20 cellular contexts compared by ENCODE assay signal in the genomic region with DNA sequence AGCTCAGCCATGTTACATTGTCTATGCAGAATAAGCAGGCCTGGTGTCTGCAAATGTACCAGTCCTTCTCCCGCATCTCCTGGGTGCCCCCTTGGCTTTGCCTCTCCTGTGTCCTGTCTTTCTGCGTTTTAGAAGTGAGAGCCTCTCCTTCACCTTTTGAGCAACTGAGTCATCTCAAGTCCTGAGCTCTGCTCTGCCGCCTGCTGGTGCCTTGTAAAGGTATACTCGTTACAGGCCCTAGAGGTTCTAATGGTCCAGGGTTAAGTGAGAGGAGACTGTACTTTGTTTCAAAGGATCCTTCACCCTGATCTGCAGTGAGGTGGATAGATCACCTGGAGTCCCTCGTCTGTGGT. TPM values are rescaled to one million over a fixed set of nuclear protein-coding genes. Genes with fewer than 3 reads are reported as not detected.
DNase-seq lines count a peak whose midpoint lies in the region; ATAC-seq, FAIRE-seq and TF ChIP-seq lines count a peak whose summit lies in the region.
"Had no signal": no experiment of that assay in that cellular context is flagged by ENCODE, and none has a peak within 500 bp of the region (broad histone marks: within the 10 kb centered on the region; RNA-seq: fewer than 3 reads in every experiment).

No MANE protein-coding gene starts in this region.

- no peak overlapping the region for H2AK5ac ChIP-seq in H1 (ENCODE audit: low read depth, low read length)

- H3K4me1 Mint-ChIP-seq in stimulated activated naive CD8-positive, alpha-beta T cell treated with anti-CD3 and anti-CD28 coated beads, Interleukin-15, Interleukin-2, amounts not matched to agents 100 ng/mL and 50 ng/mL, for 24 hours (ENCODE audit: low read depth): peaks cover 63% of the 10 kb centered on the region
- peaks cover 79% of the 10 kb centered on the region for H3K4me1 Mint-ChIP-seq in stimulated activated naive CD8-positive, alpha-beta T cell treated with anti-CD3 and anti-CD28 coated beads, Interleukin-15, amount 100 ng/mL, for 72 hours

- TF ChIP-seq RAD21 in H1 (IDR thresholded peaks at IDR 0.05 in 1 of 2, conservative IDR thresholded peaks at IDR 0.05 in 1 of 2; ENCODE audit: low read depth in 2 of 2, low read length in 2 of 2): peak; percentile 25 to 48; a peak in 3 of 4 replicates

- no peaks in the 10 kb centered on the region for H3K4me1 ChIP-seq in RWPE2 (ENCODE audit: insufficient read depth, poor library complexity, severe bottlenecking)
- H3K4me1 ChIP-seq in H1 (replicated peaks in 1 of 4; ENCODE audit: control insufficient read depth in 3 of 4, insufficient read depth in 4 of 4, low read length in 3 of 4): no peaks in the 10 kb centered on the region
- H3K4me1 ChIP-seq in upper lobe of right lung: no peaks in the 10 kb centered on the region
- H3K4me1 ChIP-seq: adrenal gland had no signal

- H2BK120ac ChIP-seq in H1 (replicated peaks; ENCODE audit: low read depth, low read length): no peak overlapping the region

- no peak overlapping the region for H3K14ac ChIP-seq in H1 (ENCODE audit: insufficient read length)

- H2BK12ac ChIP-seq in H1 (ENCODE audit: low read depth, low read length): no peak overlapping the region

- no peak overlapping the region for H3K4me2 ChIP-seq in H1 (ENCODE audit: insufficient read depth in 1 of 2, low read depth in 2 of 2, low read length in 2 of 2)

- no peak overlapping the region for H2AFZ ChIP-seq in H1 (ENCODE audit: low read length)

- no peak overlapping the region for H4K5ac ChIP-seq in H1 (ENCODE audit: insufficient read length, low read depth, low read length)

- no peaks in the 10 kb centered on the region for H3K9me3 Mint-ChIP-seq in stimulated activated naive CD8-positive, alpha-beta T cell treated with anti-CD3 and anti-CD28 coated beads, Interleukin-15, Interleukin-2, amounts not matched to agents 100 ng/mL and 50 ng/mL, for 24 hours
- no peaks in the 10 kb centered on the region for H3K9me3 Mint-ChIP-seq in stimulated activated naive CD8-positive, alpha-beta T cell treated with anti-CD3 and anti-CD28 coated beads, Interleukin-15, amount 100 ng/mL, for 72 hours
- H3K9me3 Mint-ChIP-seq: T-helper 2 cell treated with Interferon-gamma antibody and Interleukin-4, amounts not matched to agents 5 μg/mL and 100 μg/mL, for 36 hours had no signal

- H4K20me1 ChIP-seq in H1 (replicated peaks in 1 of 2; ENCODE audit: control insufficient read depth in 1 of 2, insufficient read depth in 2 of 2, low read length in 2 of 2): peaks cover 0 to 10% of the 10 kb centered on the region in 2 experiments

- no peak overlapping the region for H3K4ac ChIP-seq in H1 (replicated peaks; ENCODE audit: insufficient read length, low read depth, low read length)

- intact Hi-C loops in upper lobe of right lung (cut with DNase I): no loop called here

- ATAC-seq in stimulated activated naive CD8-positive, alpha-beta T cell treated with anti-CD3 and anti-CD28 coated beads, Interleukin-15, amount 100 ng/mL, for 72 hours: no peak
- ATAC-seq in RWPE2 (ENCODE audit: low read depth) (no peak), upper lobe of right lung (no peak), HG03097 (IDR thresholded peaks at IDR 0.05; ENCODE audit: low FRiP score, unreplicated experiment) (no peak)

- H3K4me3 Mint-ChIP-seq in stimulated activated naive CD8-positive, alpha-beta T cell treated with anti-CD3 and anti-CD28 coated beads, Interleukin-15, Interleukin-2, amounts not matched to agents 100 ng/mL and 50 ng/mL, for 24 hours: no peak overlapping the region
- H3K4me3 Mint-ChIP-seq in stimulated activated naive CD8-positive, alpha-beta T cell treated with anti-CD3 and anti-CD28 coated beads, Interleukin-15, amount 100 ng/mL, for 72 hours: no peak overlapping the region
- H3K4me3 Mint-ChIP-seq: T-helper 2 cell treated with Interferon-gamma antibody and Interleukin-4, amounts not matched to agents 5 μg/mL and 100 μg/mL, for 36 hours had no signal

- no peak overlapping the region for H3K23ac ChIP-seq in H1 (ENCODE audit: insufficient read length)

- no peak for FAIRE-seq in H1 (lab: Jason Lieb, UNC)

- H3K36me3 ChIP-seq in RWPE2 (ENCODE audit: low read depth) (peaks cover 57% of the 10 kb centered on the region), H1 (ENCODE audit: control insufficient read depth in 2 of 4, insufficient read depth in 4 of 4, low read length in 3 of 4) (peaks cover 0 to 32% (median 21%) of the 10 kb centered on the region in 4 experiments), upper lobe of right lung (peaks cover 69% of the 10 kb centered on the region)

- H2BK20ac ChIP-seq in H1 (ENCODE audit: low read length): no peak overlapping the region

- POLR2A ChIA-PET in H1 (lab: Charles Lee; ENCODE audit: partially characterized antibody): interaction anchor here (0.5 to 1.4 kb wide), 3 partner anchors 10 to 226 kb away, joined by 3 read pairs; a partner anchor contains a TSS

- H4K8ac ChIP-seq in H1 (ENCODE audit: extremely low read depth, insufficient read depth, low read length): no peak overlapping the region; the same call in 1 of the 2 replicates

- H4K91ac ChIP-seq in H1 (replicated peaks; ENCODE audit: insufficient read length, low read length): no peak overlapping the region

- H3K9me3 ChIP-seq in RWPE2 (ENCODE audit: severe bottlenecking) (no peaks in the 10 kb centered on the region), H1 (ENCODE audit: insufficient read depth in 2 of 2, low read depth in 1 of 2, low read length in 1 of 2) (no peaks in the 10 kb centered on the region), upper lobe of right lung (no peaks in the 10 kb centered on the region)
- H3K9me3 ChIP-seq: adrenal gland, BLaER1 had no signal

- H3K27me3 ChIP-seq in RWPE2 (ENCODE audit: insufficient read depth, poor library complexity, severe bottlenecking) (no peaks in the 10 kb centered on the region), H1 (replicated peaks in 1 of 4; ENCODE audit: control insufficient read depth in 3 of 4, extremely low read depth in 1 of 4, insufficient read depth in 3 of 4, low read length in 3 of 4) (no peaks in the 10 kb centered on the region), upper lobe of right lung (no peaks in the 10 kb centered on the region)
- H3K27me3 ChIP-seq: adrenal gland, BLaER1 had no signal

- WGBS in H1 (ENCODE audit: extremely low coverage in 1 of 2, insufficient coverage in 1 of 2, insufficient read length in 1 of 2, insufficient replicate concordance in 2 of 2, low coverage in 1 of 2, low lambda C conversion rate in 2 of 2, missing lambda C conversion rate in 1 of 2), 2 experiments: 78% methylated on average over 5 of the region's 5 CpGs; no CpG with 5 or more reads in 1 of the 2 experiments

- no peak overlapping the region for H3K9ac ChIP-seq in H1 (replicated peaks in 1 of 4; ENCODE audit: extremely low read depth in 1 of 4, low read depth in 3 of 4, low read length in 3 of 4)
- H3K9ac ChIP-seq: BLaER1 had no signal

- no peak overlapping the region for H2BK15ac ChIP-seq in H1 (ENCODE audit: low read length)

- no peak for TF ChIP-seq POLR2A in H1 (IDR thresholded peaks at IDR 0.05; ENCODE audit: control extremely low read depth in 1 of 2, low read depth in 2 of 2, low read length in 2 of 2)

- CTCF ChIA-PET in H1 (lab: Charles Lee; ENCODE audit: partially characterized antibody): interaction anchor here (0.6 to 2.1 kb wide), 11 partner anchors 9 to 581 kb away, joined by 3 to 7 read pairs (median 4); a partner anchor contains a TSS

- H3K23me2 ChIP-seq in H1 (ENCODE audit: low read depth, low read length): no peaks in the 10 kb centered on the region

- TF ChIP-seq EP300 in H1 (IDR thresholded peaks at IDR 0.05; ENCODE audit: borderline replicate concordance in 1 of 2, low read depth in 2 of 2, low read length in 2 of 2): no peak

- peaks cover 0 to 2% of the 10 kb centered on the region in 2 experiments; a peak in 1 of 4 replicates for H3K79me2 ChIP-seq in H1 (ENCODE audit: control insufficient read depth in 1 of 2, insufficient read depth in 2 of 2, low read length in 2 of 2)

- no peak overlapping the region for H2BK5ac ChIP-seq in H1 (ENCODE audit: low read depth, low read length)

- no peaks in the 10 kb centered on the region for H3K27me3 Mint-ChIP-seq in stimulated activated naive CD8-positive, alpha-beta T cell treated with anti-CD3 and anti-CD28 coated beads, Interleukin-15, Interleukin-2, amounts not matched to agents 100 ng/mL and 50 ng/mL, for 24 hours
- H3K27me3 Mint-ChIP-seq in stimulated activated naive CD8-positive, alpha-beta T cell treated with anti-CD3 and anti-CD28 coated beads, Interleukin-15, amount 100 ng/mL, for 72 hours: no peaks in the 10 kb centered on the region

- H3K4me3 ChIP-seq in RWPE2 (ENCODE audit: severe bottlenecking) (no peak overlapping the region), H1 (ENCODE audit: extremely low read depth in 1 of 4, insufficient read depth in 2 of 4, low read depth in 3 of 4, low read length in 4 of 4) (no peak overlapping the region), upper lobe of right lung (no peak overlapping the region)
- H3K4me3 ChIP-seq: adrenal gland, BLaER1 had no signal

- H3K27ac ChIP-seq in RWPE2 (ENCODE audit: poor library complexity, severe bottlenecking): no peak overlapping the region
- H3K27ac ChIP-seq in H1 (ENCODE audit: low read depth, low read length): no peak overlapping the region
- no peak overlapping the region for H3K27ac ChIP-seq in upper lobe of right lung
- H3K27ac ChIP-seq: adrenal gland had no signal

- peak; percentile 7 for TF ChIP-seq CTCF in RWPE2 (IDR thresholded peaks at IDR 0.05; ENCODE audit: poor library complexity, severe bottlenecking)
- TF ChIP-seq CTCF in H1 (IDR thresholded peaks at IDR 0.05; ENCODE audit: control extremely low read depth in 1 of 3, insufficient read depth in 1 of 3, low read depth in 1 of 3, low read length in 3 of 3): peak; percentile 7 to 47 (median 47)
- no peak for TF ChIP-seq CTCF in upper lobe of right lung (IDR thresholded peaks at IDR 0.05)

- no peak overlapping the region for H3K18ac ChIP-seq in H1 (ENCODE audit: extremely low read depth, low read length)

- DNase-seq in stimulated activated naive CD8-positive, alpha-beta T cell treated with anti-CD3 and anti-CD28 coated beads, Interleukin-15, amount 100 ng/mL, for 72 hours: no peak
- DNase-seq in RWPE2 (ENCODE audit: low spot score) (no peak), H1 (ENCODE audit: low read depth in 1 of 2, low spot score in 2 of 2) (no peak), upper lobe of right lung (peak; percentile 20), HPDE6-E6E7 (ENCODE audit: extremely low spot score) (no peak), AG08396 (ENCODE audit: low spot score) (no peak)
- DNase-seq: cortex of kidney; hippocampal formation; MM.1S; NCI-H2081 treated with DMSO at 0.1 percent for 48 hours; NCI-H774; SHP77 treated with DMSO at 0.1 percent for 48 hours; stimulated activated CD4-positive, alpha-beta T cell treated with anti-CD3 and anti-CD28 coated beads, Interleukin-15, amount 100 ng/mL, for 24 hours had no signal

- H3K79me1 ChIP-seq in H1 (ENCODE audit: low read depth, low read length): peaks cover 3% of the 10 kb centered on the region; the same call in 1 of the 2 replicates

- H3K56ac ChIP-seq in H1 (replicated peaks; ENCODE audit: insufficient read length, low read depth, low read length): no peak overlapping the region

- peak overlapping the region; percentile 49 for H3K27ac Mint-ChIP-seq in stimulated activated naive CD8-positive, alpha-beta T cell treated with anti-CD3 and anti-CD28 coated beads, Interleukin-15, Interleukin-2, amounts not matched to agents 100 ng/mL and 50 ng/mL, for 24 hours
- peak overlapping the region in 1 of 2 donors; percentile 36 for H3K27ac Mint-ChIP-seq in stimulated activated naive CD8-positive, alpha-beta T cell treated with anti-CD3 and anti-CD28 coated beads, Interleukin-15, amount 100 ng/mL, for 72 hours
- H3K27ac Mint-ChIP-seq: T-helper 2 cell treated with Interferon-gamma antibody and Interleukin-4, amounts not matched to agents 5 μg/mL and 100 μg/mL, for 36 hours had no signal

- H3K36me3 Mint-ChIP-seq in stimulated activated naive CD8-positive, alpha-beta T cell treated with anti-CD3 and anti-CD28 coated beads, Interleukin-15, Interleukin-2, amounts not matched to agents 100 ng/mL and 50 ng/mL, for 24 hours (ENCODE audit: low read depth): peaks cover 63% of the 10 kb centered on the region

RNA-seq across cellular contexts. Expression of a gene that starts 12.6 kb away (rescaled TPM):
- 0.35 TPM in 1 of 2 replicates, not detected in the other for total RNA-seq in H1 (2021; fragmentation: NEBNext Ultra II Directional; extraction: Animal tissue kit (Norgen Biotek cat#: 25700))
- 0.06 and 0.32 TPM in 2 replicates for polyA plus RNA-seq in H1 (2011; rRNA removed)
- polyA plus RNA-seq in H1 (2011; cell fraction: cytosol; rRNA removed): 0.13 TPM
- 0.57 TPM for polyA plus RNA-seq in H1 (2011; cell fraction: nucleus; rRNA removed)
- polyA plus RNA-seq in H1 (2012, experiment 1 of 2): 0.23 to 0.87 TPM (median 0.50 TPM) in 3 of 4 replicates, not detected in the other
- not detected for polyA plus RNA-seq in H1 (2012, experiment 2 of 2)
- polyA plus RNA-seq in H1 (2013, experiment 1 of 2): 0.14 TPM
- 0.26 TPM for polyA plus RNA-seq in H1 (2013, experiment 2 of 2)
- polyA minus RNA-seq in H1 (2011; rRNA and poly(A)+ RNA removed): 0.29 and 0.57 TPM in 2 replicates
- not detected for polyA minus RNA-seq in H1 (2011; cell fraction: cytosol; rRNA and poly(A)+ RNA removed)
- polyA minus RNA-seq in H1 (2011; cell fraction: nucleus; rRNA and poly(A)+ RNA removed): 1.00 TPM
- 2.2 TPM for total RNA-seq in upper lobe of right lung
- total RNA-seq: myocyte, pulmonary artery endothelial cell had no signal

RNA-seq across cellular contexts. Expression of a gene that starts 31.9 kb away (rescaled TPM):
- 34.8 and 35.3 TPM in 2 replicates for total RNA-seq in H1 (2021; fragmentation: NEBNext Ultra II Directional; extraction: Animal tissue kit (Norgen Biotek cat#: 25700))
- polyA plus RNA-seq in H1 (2011; rRNA removed): 12.1 and 12.3 TPM in 2 replicates
- 11.5 TPM for polyA plus RNA-seq in H1 (2011; cell fraction: cytosol; rRNA removed)
- 17.6 TPM for polyA plus RNA-seq in H1 (2011; cell fraction: nucleus; rRNA removed)
- 21.3 to 23.2 TPM (median 21.9 TPM) in 4 replicates for polyA plus RNA-seq in H1 (2012, experiment 1 of 2)
- 18.4 TPM for polyA plus RNA-seq in H1 (2012, experiment 2 of 2)
- 14.6 TPM for polyA plus RNA-seq in H1 (2013, experiment 1 of 2)
- 15.0 TPM for polyA plus RNA-seq in H1 (2013, experiment 2 of 2)
- polyA minus RNA-seq in H1 (2011; rRNA and poly(A)+ RNA removed): 39.2 and 40.9 TPM in 2 replicates
- polyA minus RNA-seq in H1 (2011; cell fraction: cytosol; rRNA and poly(A)+ RNA removed): 13.6 TPM
- polyA minus RNA-seq in H1 (2011; cell fraction: nucleus; rRNA and poly(A)+ RNA removed): 36.3 TPM
- 32.3 TPM for total RNA-seq in upper lobe of right lung

RNA-seq across cellular contexts. Expression of a gene that starts 40.8 kb away (rescaled TPM):
- total RNA-seq in H1 (2021; fragmentation: NEBNext Ultra II Directional; extraction: Animal tissue kit (Norgen Biotek cat#: 25700)): 131 and 136 TPM in 2 replicates
- polyA plus RNA-seq in H1 (2011; rRNA removed): 115 and 124 TPM in 2 replicates
- 155 TPM for polyA plus RNA-seq in H1 (2011; cell fraction: cytosol; rRNA removed)
- 166 TPM for polyA plus RNA-seq in H1 (2011; cell fraction: nucleus; rRNA removed)
- polyA plus RNA-seq in H1 (2012, experiment 1 of 2): 123 to 167 TPM (median 161 TPM) in 4 replicates
- polyA plus RNA-seq in H1 (2012, experiment 2 of 2): 77.7 TPM
- polyA plus RNA-seq in H1 (2013, experiment 1 of 2): 92.4 TPM
- 92.3 TPM for polyA plus RNA-seq in H1 (2013, experiment 2 of 2)
- 165 and 212 TPM in 2 replicates for polyA minus RNA-seq in H1 (2011; rRNA and poly(A)+ RNA removed)
- 100.0 TPM for polyA minus RNA-seq in H1 (2011; cell fraction: cytosol; rRNA and poly(A)+ RNA removed)
- polyA minus RNA-seq in H1 (2011; cell fraction: nucleus; rRNA and poly(A)+ RNA removed): 119 TPM
- total RNA-seq in upper lobe of right lung: 81.3 TPM
